Comparison of ENCODE assay signal across 10 cellular contexts in genomic region chr15:90560229-90560771, GRCh38. TPM values are rescaled to one million over a fixed set of nuclear protein-coding genes. Genes with fewer than 3 reads are reported as not detected.
DNase-seq lines count a peak whose midpoint lies in the region; ATAC-seq and TF ChIP-seq lines count a peak whose summit lies in the region.
"Had no signal": no experiment of that assay in that cellular context is flagged by ENCODE, and none has a peak within 500 bp of the region (broad histone marks: within the 10 kb centered on the region; RNA-seq: fewer than 3 reads in every experiment).

No MANE protein-coding gene starts in this region.

- no peaks in the 10 kb centered on the region for H3K9me3 ChIP-seq in mesenchymal stem cell (ENCODE audit: control insufficient read depth, low read length)
- H3K9me3 ChIP-seq in upper lobe of right lung, result no peaks in the 10 kb centered on the region

- H3K23ac ChIP-seq in mesenchymal stem cell (ENCODE audit: low read length in 2 of 2), result no peak overlapping the region

- peak overlapping the region; percentile 7 for H3K9ac ChIP-seq in mesenchymal stem cell (ENCODE audit: low read length)

- H3K4me1 ChIP-seq in mesenchymal stem cell (ENCODE audit: control insufficient read depth, insufficient read depth, low read depth, low read length) (peaks cover 1% of the 10 kb centered on the region), upper lobe of right lung (peaks cover 79% of the 10 kb centered on the region)

- H2BK120ac ChIP-seq in mesenchymal stem cell (ENCODE audit: low read depth, low read length), result no peak overlapping the region

- no peak overlapping the region for H2BK15ac ChIP-seq in mesenchymal stem cell (ENCODE audit: low read depth, poor library complexity, severe bottlenecking)

- DNase-seq in NCI-H2227 (lab: John Stamatoyannopoulos, UW; ENCODE audit: unreplicated experiment) (peak; percentile 4), NCI-H2227 treated with DMSO at 0.1 percent for 48 hours (lab: John Stamatoyannopoulos, UW) (no peak), mesenchymal stem cell (peak; percentile 89), upper lobe of right lung (no peak), NCI-H526 treated with DMSO at 0.1 percent for 48 hours (lab: John Stamatoyannopoulos, UW) (no peak)
- DNase-seq in stimulated activated CD4-positive, alpha-beta T cell treated with anti-CD3 and anti-CD28 coated beads, Interleukin-1b, Interleukin-23, amount 100 ng/mL, for 48 hours, result no peak
- DNase-seq: 8988T, NCI-H1105 had no signal

- ATAC-seq in upper lobe of right lung (peak; percentile 59), GM21825 (IDR thresholded peaks at IDR 0.05; ENCODE audit: unreplicated experiment) (no peak)

- TF ChIP-seq CTCF in upper lobe of right lung (IDR thresholded peaks at IDR 0.05), result no peak

- H2BK12ac ChIP-seq in mesenchymal stem cell (ENCODE audit: low read length in 2 of 2), result no peak overlapping the region

- no peak overlapping the region for H3K14ac ChIP-seq in mesenchymal stem cell (ENCODE audit: low read length in 2 of 2)

- H3K4me3 ChIP-seq in mesenchymal stem cell (ENCODE audit: insufficient read depth in 1 of 2, low read depth in 1 of 2, low read length in 2 of 2) (no peak overlapping the region), upper lobe of right lung (no peak overlapping the region)

- intact Hi-C loops in upper lobe of right lung (cut with DNase I), result no loop called here

- H3K4ac ChIP-seq in mesenchymal stem cell (ENCODE audit: low read depth in 1 of 2, low read length in 2 of 2), result no peak overlapping the region

- H3K27ac ChIP-seq in cingulate gyrus (ENCODE audit: low read depth, low read length) (peak overlapping the region; percentile 57), mesenchymal stem cell (ENCODE audit: low read length, poor library complexity, severe bottlenecking) (no peak overlapping the region), upper lobe of right lung (peak overlapping the region; percentile 75)

- no peak overlapping the region for H4K8ac ChIP-seq in mesenchymal stem cell (ENCODE audit: low read length)

- H3K18ac ChIP-seq in mesenchymal stem cell (ENCODE audit: low read depth in 1 of 2, low read length in 2 of 2), result no peak overlapping the region

- peaks cover 0 to 4% of the 10 kb centered on the region in 2 experiments for H3K36me3 ChIP-seq in mesenchymal stem cell (ENCODE audit: control insufficient read depth in 1 of 2, insufficient read depth in 2 of 2, low read depth in 1 of 2, low read length in 2 of 2)
- no peaks in the 10 kb centered on the region for H3K36me3 ChIP-seq in upper lobe of right lung

- H4K91ac ChIP-seq in mesenchymal stem cell (ENCODE audit: low read length), result no peak overlapping the region

- H3K4me2 ChIP-seq in mesenchymal stem cell (ENCODE audit: low read length, poor library complexity, severe bottlenecking), result no peak overlapping the region

- WGBS in mesenchymal stem cell, result 45% methylated on average over 7 of the region's 7 CpGs

- no peak overlapping the region for H2AFZ ChIP-seq in mesenchymal stem cell (ENCODE audit: low read depth, low read length)

- H2BK5ac ChIP-seq in mesenchymal stem cell (ENCODE audit: low read depth, low read length, poor library complexity, severe bottlenecking), result no peak overlapping the region

- no peaks in the 10 kb centered on the region for H3K27me3 ChIP-seq in mesenchymal stem cell (ENCODE audit: control insufficient read depth in 1 of 2, insufficient read depth in 1 of 2, low read length in 2 of 2)
- no peaks in the 10 kb centered on the region for H3K27me3 ChIP-seq in upper lobe of right lung

- no peak overlapping the region for H2AK5ac ChIP-seq in mesenchymal stem cell (ENCODE audit: low read length, severe bottlenecking)

- H3K79me1 ChIP-seq in mesenchymal stem cell (replicated peaks; ENCODE audit: low read length, poor library complexity, severe bottlenecking), result peaks cover 34% of the 10 kb centered on the region

RNA-seq across cellular contexts. Expression of gene CRTC3, which starts 30.6 kb away (rescaled TPM):
- polyA plus RNA-seq in mesenchymal stem cell (2013, experiment 1 of 2), result 15.5 TPM
- 15.0 TPM for polyA plus RNA-seq in mesenchymal stem cell (2013, experiment 2 of 2)
- 49.0 TPM for total RNA-seq in upper lobe of right lung

Comparison
In these comparisons a context has a peak if more than half of its experiments do, and no peak if none do; other contexts are left out.
1. DNase-seq: peak in NCI-H2227 (single experiment) and mesenchymal stem cell (single experiment); none in NCI-H2227 treated with DMSO at 0.1 percent for 48 hours (single experiment), upper lobe of right lung (single experiment), NCI-H526 treated with DMSO at 0.1 percent for 48 hours (single experiment) and stimulated activated CD4-positive, alpha-beta T cell treated with anti-CD3 and anti-CD28 coated beads, Interleukin-1b, Interleukin-23, amount 100 ng/mL, for 48 hours (single experiment).